31 cellular contexts compared by ENCODE assay signal in genomic region chr2:237682151-237682550, GRCh38. TPM values are rescaled to one million over a fixed set of nuclear protein-coding genes. Genes with fewer than 3 reads are reported as not detected.
DNase-seq lines count a peak whose midpoint lies in the region; ATAC-seq and TF ChIP-seq lines count a peak whose summit lies in the region.
"Had no signal": no experiment of that assay in that cellular context is flagged by ENCODE, and none has a peak within 500 bp of the region (broad histone marks: within the 10 kb centered on the region; RNA-seq: fewer than 3 reads in every experiment).

No MANE protein-coding gene starts in this region.

- peak overlapping the region; percentile 17 to 73 (median 38) for H3K27ac ChIP-seq in esophagus muscularis mucosa (replicated peaks in 1 of 4)
- peak overlapping the region; percentile 86 for H3K27ac ChIP-seq in psoas muscle
- H3K27ac ChIP-seq in uterus = peak overlapping the region; percentile 14 to 43
- H3K27ac ChIP-seq: A549, body of pancreas, dorsolateral prefrontal cortex, neural progenitor cell, pancreas had no signal

- ATAC-seq in Right ventricle myocardium inferior (no peak), psoas muscle (peak in 1 of 4 donors; percentile 34), GM18867 (IDR thresholded peaks at IDR 0.05; ENCODE audit: unreplicated experiment) (no peak)
- ATAC-seq: A549, body of pancreas, pancreas, T-cell had no signal

- peaks cover 41 to 60% (median 48%) of the 10 kb centered on the region in 4 donors for H3K4me1 ChIP-seq in esophagus muscularis mucosa
- peaks cover 44% of the 10 kb centered on the region for H3K4me1 ChIP-seq in psoas muscle
- H3K4me1 ChIP-seq in uterus = peaks cover 0 to 12% of the 10 kb centered on the region in 2 donors
- H3K4me1 ChIP-seq: body of pancreas, HAP-1, neural progenitor cell had no signal

- WGBS in esophagus muscularis mucosa = 66% methylated on average over 7 of the region's 7 CpGs
- WGBS in psoas muscle, 3 donors = 22 to 46% (median 29%) methylated on average over 7 of the region's 7 CpGs

- no peak for TF ChIP-seq POLR2A in esophagus muscularis mucosa (IDR thresholded peaks at IDR 0.05; ENCODE audit: low read depth)
- TF ChIP-seq POLR2A in uterus (IDR thresholded peaks at IDR 0.05) = no peak

- no peak for TF ChIP-seq EP300 in esophagus muscularis mucosa (IDR thresholded peaks at IDR 0.05)

- no peaks in the 10 kb centered on the region for H3K36me3 ChIP-seq in esophagus muscularis mucosa
- no peaks in the 10 kb centered on the region for H3K36me3 ChIP-seq in psoas muscle (ENCODE audit: insufficient read depth in 1 of 2, low read depth in 1 of 2)
- H3K36me3 ChIP-seq in uterus = no peaks in the 10 kb centered on the region
- H3K36me3 ChIP-seq: HAP-1, neural progenitor cell, pancreas, stomach had no signal

- peak; percentile 41 for DNase-seq in Right ventricle myocardium inferior (ENCODE audit: missing footprints)
- no peak for DNase-seq in cardiac septum (ENCODE audit: low spot score)
- DNase-seq in esophagus muscularis mucosa (ENCODE audit: extremely low spot score) = no peak
- DNase-seq in psoas muscle = no peak
- DNase-seq in uterus = no peak
- DNase-seq in effector CD4-positive, alpha-beta T cell = no peak
- no peak for DNase-seq in midbrain (lab: John Stamatoyannopoulos, UW)
- DNase-seq: activated CD4-positive, alpha-beta T cell treated with anti-CD3 and anti-CD28 coated beads for 48 hours; activated naive CD4-positive, alpha-beta T cell treated with anti-CD3 and anti-CD28 coated beads for 36 hours; body of pancreas; CD4-positive, alpha-beta memory T cell; cerebellar nuclear complex; DND-41; dorsolateral prefrontal cortex; foreskin melanocyte; GF-D8; mesendoderm; MV-4-11; NCI-H1436 treated with DMSO at 0.1 percent for 48 hours; NCI-H2107; NCI-H748 treated with DMSO at 0.1 percent for 48 hours; pancreas; retina; stomach; T-cell; trophoblast cell had no signal

- H3K27me3 ChIP-seq in esophagus muscularis mucosa = no peaks in the 10 kb centered on the region
- H3K27me3 ChIP-seq in psoas muscle (ENCODE audit: insufficient read depth in 3 of 3, low read length in 2 of 3) = no peaks in the 10 kb centered on the region
- no peaks in the 10 kb centered on the region for H3K27me3 ChIP-seq in uterus
- H3K27me3 ChIP-seq: body of pancreas, dorsolateral prefrontal cortex, hepatocyte, neural progenitor cell, pancreas, stomach had no signal

- H3K4me3 ChIP-seq in esophagus muscularis mucosa = no peak overlapping the region
- H3K4me3 ChIP-seq in psoas muscle = no peak overlapping the region
- no peak overlapping the region for H3K4me3 ChIP-seq in uterus
- H3K4me3 ChIP-seq: A549, body of pancreas, dorsolateral prefrontal cortex, HAP-1, hepatocyte, neural progenitor cell, pancreas, stomach had no signal

- no peaks in the 10 kb centered on the region for H3K9me3 ChIP-seq in esophagus muscularis mucosa
- H3K9me3 ChIP-seq in psoas muscle = no peaks in the 10 kb centered on the region
- H3K9me3 ChIP-seq in uterus = no peaks in the 10 kb centered on the region
- H3K9me3 ChIP-seq: A549, body of pancreas, HAP-1, pancreas, stomach had no signal

- TF ChIP-seq CTCF in esophagus muscularis mucosa (IDR thresholded peaks at IDR 0.05) = no peak
- no peak for TF ChIP-seq CTCF in psoas muscle (IDR thresholded peaks at IDR 0.05)
- TF ChIP-seq CTCF in uterus (IDR thresholded peaks at IDR 0.05) = no peak

- intact Hi-C loops in Right ventricle myocardium inferior (cut with DNase I) = no loop called here
- intact Hi-C loops in cardiac septum (cut with DNase I) = no loop called here
- intact Hi-C loops in esophagus muscularis mucosa (cut with DNase I) = no loop called here
- intact Hi-C loops in psoas muscle (cut with DNase I) = no loop called here
- intact Hi-C loops in uterus (cut with DNase I; ENCODE audit: low total_unique reads) = no loop called here

RNA-seq across cellular contexts. Expression of gene LRRFIP1, which starts 54.8 kb away (rescaled TPM):
- total RNA-seq in Right ventricle myocardium inferior = 104 TPM
- total RNA-seq in cardiac septum = 157 TPM
- 100 to 1,000 TPM; 142 to 213 (median 191) TPM for total RNA-seq in esophagus muscularis mucosa
- total RNA-seq in psoas muscle = 100 to 1,000 TPM in 1 of 4 donors, 10 to 100 TPM in 3; 91.9 to 108 (median 93.4) TPM
- 10 to 100 TPM; 42.3 to 62.6 (median 50.4) TPM for polyA plus RNA-seq in psoas muscle
- 100 to 1,000 TPM in 2 of 4 donors, 10 to 100 TPM in 2; 62.8 to 199 (median 121) TPM for total RNA-seq in uterus

Comparison
In these comparisons a context has a peak if more than half of its experiments do, and no peak if none do; other contexts are left out.
1. H3K27ac ChIP-seq: peak in every context shown above with its lines; median percentile 86 in psoas muscle; 38 in esophagus muscularis mucosa; 28 in uterus.